Comparison of ENCODE assay signal across 7 cellular contexts in genomic region chr4:39353149-39353477, GRCh38. TPM values are rescaled to one million over a fixed set of nuclear protein-coding genes. Genes with fewer than 3 reads are reported as not detected.
DNase-seq lines count a peak whose midpoint lies in the region; ATAC-seq and TF ChIP-seq lines count a peak whose summit lies in the region.
"Not testable (repeated sequence)": the region's sequence is repeated elsewhere in the genome, so short reads cannot be mapped to it uniquely, and the experiment has no call there.

No MANE protein-coding gene starts in this region.

- ATAC-seq in GM18907 (IDR thresholded peaks at IDR 0.05; ENCODE audit: unreplicated experiment) (peak; percentile 22), HG02970 (IDR thresholded peaks at IDR 0.05; ENCODE audit: low FRiP score, unreplicated experiment) (peak; percentile 14)
- ATAC-seq in RWPE2 (ENCODE audit: low read depth), result not testable (repeated sequence)

- H3K27me3 ChIP-seq in RWPE2 (ENCODE audit: insufficient read depth, poor library complexity, severe bottlenecking); liver (ENCODE audit: control insufficient read depth in 4 of 4, insufficient read depth in 4 of 4, low read length in 3 of 4): not testable (repeated sequence)

- not testable (repeated sequence) for DNase-seq in RWPE2 (ENCODE audit: low spot score)
- DNase-seq in activated T-helper 1 cell treated with anti-CD3 and anti-CD28 coated beads, Interleukin-12 subunit alpha, Interleukin-12 subunit beta, Interleukin-2, Interleukin-4 antibody, amounts not matched to agents 30 ng/mL and 10 ng/mL and 1 ng/mL, durations not matched to agents 14 hours and 24 hours and 36 hours (ENCODE audit: low spot score), result peak; percentile 19
- peak; percentile 16 for DNase-seq in effector CD4-positive, alpha-beta T cell

- H3K36me3 ChIP-seq in RWPE2 (ENCODE audit: low read depth) (peaks cover 44% of the 10 kb centered on the region), liver (ENCODE audit: control insufficient read depth in 4 of 4, insufficient read depth in 3 of 4, low read depth in 1 of 4, low read length in 3 of 4) (peaks cover 0 to 10% (median 3%) of the 10 kb centered on the region in 4 donors)

- peak overlapping the region; percentile 80 for H3K4me3 Mint-ChIP-seq in activated T-helper 1 cell treated with anti-CD3 and anti-CD28 coated beads, Interleukin-12 subunit alpha, Interleukin-12 subunit beta, Interleukin-2, Interleukin-4 antibody, amounts not matched to agents 30 ng/mL and 10 ng/mL and 1 ng/mL, durations not matched to agents 14 hours and 24 hours and 36 hours

- H3K36me3 Mint-ChIP-seq in activated T-helper 1 cell treated with anti-CD3 and anti-CD28 coated beads, Interleukin-12 subunit alpha, Interleukin-12 subunit beta, Interleukin-2, Interleukin-4 antibody, amounts not matched to agents 30 ng/mL and 10 ng/mL and 1 ng/mL, durations not matched to agents 14 hours and 24 hours and 36 hours (ENCODE audit: low read depth), result peaks cover 39% of the 10 kb centered on the region

- H3K4me3 ChIP-seq in RWPE2 (ENCODE audit: severe bottlenecking), result not testable (repeated sequence)
- H3K4me3 ChIP-seq in liver (ENCODE audit: low read depth in 1 of 3, low read length in 3 of 3) (peak overlapping the region; percentile 10 to 49 (median 49)), skin epidermis (peak overlapping the region in 6 of 7 experiments; percentile 2 to 30 (median 14))

- not testable (repeated sequence) for TF ChIP-seq RAD21 in liver (IDR thresholded peaks at IDR 0.05)

- intact Hi-C loops in activated T-helper 1 cell treated with anti-CD3 and anti-CD28 coated beads, Interleukin-12 subunit alpha, Interleukin-12 subunit beta, Interleukin-2, Interleukin-4 antibody, amounts not matched to agents 30 ng/mL and 10 ng/mL and 1 ng/mL, durations not matched to agents 14 hours and 24 hours and 36 hours (cut with micrococcal nuclease), result loop anchor here (1.0 to 10.0 kb wide), 11 partner anchors 11 to 1038 kb away; partner anchors contain the start of genes LIAS, RHOH, SMIM14 and WDR19

- H3K9me3 Mint-ChIP-seq in activated T-helper 1 cell treated with anti-CD3 and anti-CD28 coated beads, Interleukin-12 subunit alpha, Interleukin-12 subunit beta, Interleukin-2, Interleukin-4 antibody, amounts not matched to agents 30 ng/mL and 10 ng/mL and 1 ng/mL, durations not matched to agents 14 hours and 24 hours and 36 hours, result not testable (repeated sequence)

- H3K4me1 Mint-ChIP-seq in activated T-helper 1 cell treated with anti-CD3 and anti-CD28 coated beads, Interleukin-12 subunit alpha, Interleukin-12 subunit beta, Interleukin-2, Interleukin-4 antibody, amounts not matched to agents 30 ng/mL and 10 ng/mL and 1 ng/mL, durations not matched to agents 14 hours and 24 hours and 36 hours (ENCODE audit: low read depth), result peaks cover 66% of the 10 kb centered on the region

- H3K9ac ChIP-seq in liver (ENCODE audit: low read depth in 1 of 2, low read length in 2 of 2), result peak overlapping the region; percentile 92

- TF ChIP-seq CTCF in RWPE2 (IDR thresholded peaks at IDR 0.05; ENCODE audit: poor library complexity, severe bottlenecking); liver (IDR thresholded peaks at IDR 0.05; ENCODE audit: low read depth, low read length, missing input control): not testable (repeated sequence)

- peak overlapping the region; percentile 82 for H3K27ac ChIP-seq in RWPE2 (ENCODE audit: poor library complexity, severe bottlenecking)
- peak overlapping the region; percentile 86 to 89 for H3K27ac ChIP-seq in liver (ENCODE audit: low read depth in 1 of 2, low read length in 2 of 2)
- peak overlapping the region in 20 of 21 experiments; percentile 6 to 93 (median 74) for H3K27ac ChIP-seq in skin epidermis

- not testable (repeated sequence) for H3K27me3 Mint-ChIP-seq in activated T-helper 1 cell treated with anti-CD3 and anti-CD28 coated beads, Interleukin-12 subunit alpha, Interleukin-12 subunit beta, Interleukin-2, Interleukin-4 antibody, amounts not matched to agents 30 ng/mL and 10 ng/mL and 1 ng/mL, durations not matched to agents 14 hours and 24 hours and 36 hours (ENCODE audit: insufficient read depth)

- H3K27ac Mint-ChIP-seq in activated T-helper 1 cell treated with anti-CD3 and anti-CD28 coated beads, Interleukin-12 subunit alpha, Interleukin-12 subunit beta, Interleukin-2, Interleukin-4 antibody, amounts not matched to agents 30 ng/mL and 10 ng/mL and 1 ng/mL, durations not matched to agents 14 hours and 24 hours and 36 hours, result peak overlapping the region; percentile 96

- H3K4me1 ChIP-seq in RWPE2 (ENCODE audit: insufficient read depth, poor library complexity, severe bottlenecking) (peaks cover 20% of the 10 kb centered on the region), liver (ENCODE audit: control insufficient read depth in 4 of 4, insufficient read depth in 4 of 4, low read length in 3 of 4) (peaks cover 10 to 23% (median 15%) of the 10 kb centered on the region in 4 donors)

- WGBS in liver, result 24% methylated on average over 6 of the region's 6 CpGs

- not testable (repeated sequence) for H3K9me3 ChIP-seq in RWPE2 (ENCODE audit: severe bottlenecking); liver (ENCODE audit: control insufficient read depth in 4 of 4, low read length in 3 of 4)

RNA-seq across cellular contexts. Expression of gene RFC1, which starts 13.0 kb away (rescaled TPM):
- 83.3 and 87.1 TPM in 2 replicates for total RNA-seq in activated T-helper 1 cell treated with anti-CD3 and anti-CD28 coated beads, Interleukin-12 subunit alpha, Interleukin-12 subunit beta, Interleukin-2, Interleukin-4 antibody, amounts not matched to agents 30 ng/mL and 10 ng/mL and 1 ng/mL, durations not matched to agents 14 hours and 24 hours and 36 hours
- total RNA-seq in liver, result 10 to 100 TPM; 37.6 to 45.2 TPM
- 10 to 100 TPM; 13.3 to 24.0 TPM for polyA plus RNA-seq in liver

RNA-seq across cellular contexts. Expression of gene KLB, which starts 53.6 kb away (rescaled TPM):
- not detected in 2 replicates for total RNA-seq in activated T-helper 1 cell treated with anti-CD3 and anti-CD28 coated beads, Interleukin-12 subunit alpha, Interleukin-12 subunit beta, Interleukin-2, Interleukin-4 antibody, amounts not matched to agents 30 ng/mL and 10 ng/mL and 1 ng/mL, durations not matched to agents 14 hours and 24 hours and 36 hours
- total RNA-seq in liver, result 10 to 100 TPM; 28.0 to 31.0 TPM
- polyA plus RNA-seq in liver, result 10 to 100 TPM; 13.5 to 17.5 TPM

Comparison
In these comparisons a context has a peak if more than half of its experiments do, and no peak if none do; other contexts are left out.
1. RNA of gene KLB, which starts 53.6 kb away (total RNA-seq): 28.0 to 31.0 TPM in liver; not detected in activated T-helper 1 cell treated with anti-CD3 and anti-CD28 coated beads, Interleukin-12 subunit alpha, Interleukin-12 subunit beta, Interleukin-2, Interleukin-4 antibody, amounts not matched to agents 30 ng/mL and 10 ng/mL and 1 ng/mL, durations not matched to agents 14 hours and 24 hours and 36 hours; every median in the first group is over 10 times any median in the second.
2. Peak in every context shown above with its lines, with median percentiles within 50 percentile points of each other: H3K27ac ChIP-seq.